11 cellular contexts compared by ENCODE assay signal in the genomic region with DNA sequence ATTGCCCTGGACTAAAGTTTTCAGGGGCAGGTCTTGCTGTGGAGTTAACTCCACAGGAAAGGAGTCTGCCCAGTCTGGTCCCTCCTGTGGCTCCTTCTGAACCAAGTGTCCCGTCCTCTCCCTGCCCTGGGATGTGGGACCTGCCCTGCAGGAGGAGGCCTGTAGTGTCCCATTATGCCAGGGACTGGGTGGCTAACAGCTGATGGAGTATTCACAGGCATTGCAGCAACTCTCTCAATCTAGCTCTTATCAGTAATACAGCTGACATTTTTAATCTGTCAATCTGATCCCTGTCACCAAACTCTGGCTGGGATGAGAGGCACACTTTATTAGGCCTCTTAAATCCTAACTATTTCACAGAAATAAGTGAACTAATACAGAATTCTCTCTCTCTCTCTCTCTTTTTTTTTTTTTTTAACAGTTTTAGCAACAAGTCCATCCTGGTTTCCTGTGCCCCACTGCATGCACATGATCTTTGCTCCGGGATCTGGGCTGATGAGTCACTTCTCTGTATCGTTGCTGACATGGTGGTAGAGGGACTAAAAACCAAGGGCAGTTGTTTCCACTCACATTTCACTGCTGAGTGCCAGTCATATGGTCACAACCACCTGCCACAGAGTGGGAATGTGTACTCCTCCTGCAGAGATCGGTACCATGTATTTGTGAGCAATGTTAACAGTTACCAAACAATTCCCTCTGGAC. TPM values are rescaled to one million over a fixed set of nuclear protein-coding genes. Genes with fewer than 3 reads are reported as not detected.
DNase-seq lines count a peak whose midpoint lies in the region; ATAC-seq lines count a peak whose summit lies in the region.
"Had no signal": no experiment of that assay in that cellular context is flagged by ENCODE, and none has a peak within 500 bp of the region (broad histone marks: within the 10 kb centered on the region; RNA-seq: fewer than 3 reads in every experiment).

No MANE protein-coding gene starts in this region.

- peak overlapping the region; percentile 81 for H2AFZ ChIP-seq in ACC112 (ENCODE audit: low read length, unreplicated experiment)

- H3K4me3 ChIP-seq in ACC112 (ENCODE audit: low read depth, low read length): no peak overlapping the region; the same call in 1 of the 2 replicates
- peak overlapping the region; percentile 12 for H3K4me3 ChIP-seq in adipocyte (ENCODE audit: low read length)

- no peaks in the 10 kb centered on the region for H3K36me3 Mint-ChIP-seq in activated CD8-positive, alpha-beta T cell treated with anti-CD3 and anti-CD28 coated beads, Interleukin-2, amount 10 ng/mL, durations not matched to agents 7 days and 5 days (ENCODE audit: low read depth)
- H3K36me3 Mint-ChIP-seq: CD4-positive, alpha-beta memory T cell; T-cell had no signal

- H3K4me1 ChIP-seq in ACC112 (ENCODE audit: control insufficient read depth, insufficient read depth, low read length, unreplicated experiment): peaks cover 45% of the 10 kb centered on the region
- H3K4me1 ChIP-seq in adipocyte (ENCODE audit: control insufficient read depth, insufficient read depth, low read length): peaks cover 57% of the 10 kb centered on the region

- H3K27ac ChIP-seq in ACC112 (ENCODE audit: low read depth, low read length): peak overlapping the region; percentile 28; the same call in 1 of the 2 replicates

- H3K9me3 Mint-ChIP-seq in activated CD8-positive, alpha-beta T cell treated with anti-CD3 and anti-CD28 coated beads, Interleukin-2, amount 10 ng/mL, durations not matched to agents 7 days and 5 days (ENCODE audit: insufficient read depth): no peaks in the 10 kb centered on the region
- H3K9me3 Mint-ChIP-seq: activated naive CD8-positive, alpha-beta T cell treated with anti-CD3 and anti-CD28 coated beads, Interleukin-2, amount 50 U/mL, for 24 hours; CD4-positive, alpha-beta memory T cell; T-cell had no signal

- H3K27me3 ChIP-seq in ACC112 (ENCODE audit: insufficient read depth, low read length): no peaks in the 10 kb centered on the region; the same call in 1 of the 2 replicates
- H3K27me3 ChIP-seq in adipocyte (replicated peaks; ENCODE audit: control insufficient read depth, insufficient read depth, low read length): no peaks in the 10 kb centered on the region

- POLR2A ChIA-PET in activated CD8-positive, alpha-beta T cell treated with anti-CD3 and anti-CD28 coated beads, Interleukin-2, amount 10 ng/mL, durations not matched to agents 7 days and 5 days (lab: Charles Lee): no interaction called here

- H3K36me3 ChIP-seq in ACC112 (ENCODE audit: insufficient read depth, low read length) (no peaks in the 10 kb centered on the region), adipocyte (ENCODE audit: control insufficient read depth, insufficient read depth, low read length, severe bottlenecking) (no peaks in the 10 kb centered on the region)

- H3K27ac Mint-ChIP-seq in activated CD8-positive, alpha-beta T cell treated with anti-CD3 and anti-CD28 coated beads, Interleukin-2, amount 10 ng/mL, durations not matched to agents 7 days and 5 days: no peak overlapping the region
- H3K27ac Mint-ChIP-seq: activated naive CD8-positive, alpha-beta T cell treated with anti-CD3 and anti-CD28 coated beads, Interleukin-2, amount 50 U/mL, for 24 hours; T-cell had no signal

- CTCF ChIA-PET in activated CD8-positive, alpha-beta T cell treated with anti-CD3 and anti-CD28 coated beads, Interleukin-2, amount 10 ng/mL, durations not matched to agents 7 days and 5 days (lab: Charles Lee): interaction anchor here (1.1 to 1.4 kb wide), 2 partner anchors 69 to 75 kb away, joined by 3 to 4 read pairs; no protein-coding TSS in a partner anchor

- ATAC-seq in activated CD8-positive, alpha-beta T cell treated with anti-CD3 and anti-CD28 coated beads, Interleukin-2, amount 10 ng/mL, durations not matched to agents 7 days and 5 days: no peak
- ATAC-seq: activated naive CD8-positive, alpha-beta T cell treated with anti-CD3 and anti-CD28 coated beads, Interleukin-2, amount 50 U/mL, for 24 hours; T-cell had no signal

- no peaks in the 10 kb centered on the region for H3K9me3 ChIP-seq in adipocyte (ENCODE audit: control insufficient read depth, low read length)

- no peaks in the 10 kb centered on the region for H3K79me2 ChIP-seq in ACC112 (ENCODE audit: control insufficient read depth, insufficient read depth, low read length, unreplicated experiment)

- H3K27me3 Mint-ChIP-seq in activated CD8-positive, alpha-beta T cell treated with anti-CD3 and anti-CD28 coated beads, Interleukin-2, amount 10 ng/mL, durations not matched to agents 7 days and 5 days (ENCODE audit: low read depth): peaks cover 32% of the 10 kb centered on the region

- DNase-seq in HS-5 (ENCODE audit: low read depth) (peak; percentile 42), adipocyte (ENCODE audit: low read depth) (peak; percentile 65), hepatic stellate cell (ENCODE audit: low spot score) (peak; percentile 66), NCI-H524 treated with DMSO at 0.1 percent for 48 hours (lab: John Stamatoyannopoulos, UW) (no peak), NCI-H146 (lab: John Stamatoyannopoulos, UW) (no peak)
- no peak for DNase-seq in effector CD8-positive, alpha-beta T cell (lab: John Stamatoyannopoulos, UW)
- no peak for DNase-seq in activated CD8-positive, alpha-beta T cell treated with anti-CD3 and anti-CD28 coated beads, Interleukin-2, amount 10 ng/mL, durations not matched to agents 7 days and 5 days
- DNase-seq: activated naive CD8-positive, alpha-beta T cell treated with anti-CD3 and anti-CD28 coated beads, Interleukin-2, amount 50 U/mL, for 24 hours; CD4-positive, alpha-beta memory T cell; T-cell had no signal

- peak overlapping the region; percentile 79 for H3K9ac ChIP-seq in adipocyte (ENCODE audit: low read length)

- H3K4me3 Mint-ChIP-seq in activated CD8-positive, alpha-beta T cell treated with anti-CD3 and anti-CD28 coated beads, Interleukin-2, amount 10 ng/mL, durations not matched to agents 7 days and 5 days: no peak overlapping the region
- H3K4me3 Mint-ChIP-seq: activated naive CD8-positive, alpha-beta T cell treated with anti-CD3 and anti-CD28 coated beads, Interleukin-2, amount 50 U/mL, for 24 hours; CD4-positive, alpha-beta memory T cell; T-cell had no signal

- peaks cover 25% of the 10 kb centered on the region for H3K4me1 Mint-ChIP-seq in activated CD8-positive, alpha-beta T cell treated with anti-CD3 and anti-CD28 coated beads, Interleukin-2, amount 10 ng/mL, durations not matched to agents 7 days and 5 days (ENCODE audit: low read depth)

RNA-seq across cellular contexts. Expression of a gene that starts 39.1 kb away (rescaled TPM):
- not detected for total RNA-seq in activated CD8-positive, alpha-beta T cell treated with anti-CD3 and anti-CD28 coated beads, Interleukin-2, amount 10 ng/mL, durations not matched to agents 7 days and 5 days
- total RNA-seq: CD4-positive, alpha-beta memory T cell; T-cell had no signal

Comparison
In these comparisons a context has a peak if more than half of its experiments do, and no peak if none do; other contexts are left out.
1. DNase-seq: peak in HS-5 (single experiment), adipocyte (single experiment) and hepatic stellate cell (single experiment); none in effector CD8-positive, alpha-beta T cell (single experiment), NCI-H524 treated with DMSO at 0.1 percent for 48 hours (single experiment), NCI-H146 (single experiment) and activated CD8-positive, alpha-beta T cell treated with anti-CD3 and anti-CD28 coated beads, Interleukin-2, amount 10 ng/mL, durations not matched to agents 7 days and 5 days (single experiment).